20 cellular contexts compared by ENCODE assay signal in genomic region chr14:94126419-94126677, GRCh38. TPM values are rescaled to one million over a fixed set of nuclear protein-coding genes. Genes with fewer than 3 reads are reported as not detected.
"Had no signal": no experiment of that assay in that cellular context is flagged by ENCODE, and none has a peak within 500 bp of the region (broad histone marks: within the 10 kb centered on the region; RNA-seq: fewer than 3 reads in every experiment).

No MANE protein-coding gene starts in this region.

- H3K36me3 ChIP-seq: left ventricle myocardium inferior, neural progenitor cell, ovary, suprapubic skin, thyroid gland, uterus had no signal

- DNase-seq: heart left ventricle; hippocampal formation; left ventricle myocardium inferior; mesenchymal stem cell; midbrain; nucleus accumbens; ovary; right cardiac atrium; small intestine; stimulated activated CD4-positive, alpha-beta T cell treated with anti-CD3 and anti-CD28 coated beads, Interleukin-12 subunit alpha, Interleukin-12 subunit beta, amount 100 ng/mL, for 4 hours; stimulated activated naive CD8-positive, alpha-beta T cell treated with anti-CD3 and anti-CD28 coated beads, Interleukin-15, Interleukin-2, amounts not matched to agents 100 U/mL and 50 U/mL, for 24 hours; thyroid gland; uterus had no signal

- H3K9me3 ChIP-seq: left ventricle myocardium inferior, ovary, suprapubic skin, thyroid gland, uterus had no signal

- H2AFZ ChIP-seq: neural progenitor cell had no signal

- H3K27me3 ChIP-seq: heart left ventricle, neural progenitor cell, ovary, suprapubic skin, thyroid gland, uterus had no signal

- FAIRE-seq: colon, frontal cortex, islet of Langerhans, small intestine had no signal

- H3K27ac ChIP-seq: heart left ventricle, left ventricle myocardium inferior, neural progenitor cell, ovary, suprapubic skin, thyroid gland, uterus had no signal

- H3K9ac ChIP-seq: neural progenitor cell had no signal

- H3K4me2 ChIP-seq: neural progenitor cell had no signal

- ATAC-seq: heart left ventricle; natural killer cell treated with Interleukin-12 subunit alpha and Interleukin-12 subunit beta and Interleukin-15 and Interleukin-18, amount 100 ng/mL, for 72 hours; right cardiac atrium; stimulated activated naive CD8-positive, alpha-beta T cell treated with anti-CD3 and anti-CD28 coated beads, Interleukin-15, Interleukin-2, amounts not matched to agents 100 U/mL and 50 U/mL, for 24 hours had no signal

- H3K4me3 ChIP-seq: heart left ventricle, left ventricle myocardium inferior, lung, neural progenitor cell, ovary, suprapubic skin, thyroid gland, uterus had no signal

RNA-seq across cellular contexts. Expression of gene PPP4R4, which starts 47.8 kb away (rescaled TPM):
- total RNA-seq: left ventricle myocardium inferior had no signal
